17 cellular contexts compared by ENCODE assay signal in genomic region chr2:172372436-172372835, GRCh38. TPM values are rescaled to one million over a fixed set of nuclear protein-coding genes. Genes with fewer than 3 reads are reported as not detected.
DNase-seq lines count a peak whose midpoint lies in the region; ATAC-seq, FAIRE-seq and TF ChIP-seq lines count a peak whose summit lies in the region.
"Had no signal": no experiment of that assay in that cellular context is flagged by ENCODE, and none has a peak within 500 bp of the region (broad histone marks: within the 10 kb centered on the region; RNA-seq: fewer than 3 reads in every experiment).

No MANE protein-coding gene starts in this region.

- no peaks in the 10 kb centered on the region for H3K27me3 ChIP-seq in bronchial epithelial cell (ENCODE audit: control insufficient read depth, insufficient read depth, low read length)

- FAIRE-seq in bronchial epithelial cell (lab: Jason Lieb, UNC) = no peak

- no peaks in the 10 kb centered on the region for H3K36me3 ChIP-seq in bronchial epithelial cell (ENCODE audit: control insufficient read depth, insufficient read depth, low read length)

- H3K27ac Mint-ChIP-seq in activated naive CD8-positive, alpha-beta T cell treated with anti-CD3 and anti-CD28 coated beads for 36 hours = no peak overlapping the region
- H3K27ac Mint-ChIP-seq: B cell; CD4-positive, alpha-beta T cell had no signal

- peaks cover 2% of the 10 kb centered on the region for H3K36me3 Mint-ChIP-seq in activated naive CD8-positive, alpha-beta T cell treated with anti-CD3 and anti-CD28 coated beads for 36 hours

- TF ChIP-seq CTCF in bronchial epithelial cell (IDR thresholded peaks at IDR 0.05; ENCODE audit: insufficient read depth, low read length, severe bottlenecking) = no peak

- no peak overlapping the region for H3K4me3 ChIP-seq in bronchial epithelial cell (ENCODE audit: low read depth, low read length)

- no peak for ATAC-seq in GM18498 (IDR thresholded peaks at IDR 0.05; ENCODE audit: unreplicated experiment)
- ATAC-seq: Panc1 had no signal

- H3K4me3 Mint-ChIP-seq in activated naive CD8-positive, alpha-beta T cell treated with anti-CD3 and anti-CD28 coated beads for 36 hours = no peak overlapping the region
- H3K4me3 Mint-ChIP-seq: B cell; CD4-positive, alpha-beta T cell had no signal

- H3K4me1 Mint-ChIP-seq in activated naive CD8-positive, alpha-beta T cell treated with anti-CD3 and anti-CD28 coated beads for 36 hours = peaks cover 5% of the 10 kb centered on the region

- no peaks in the 10 kb centered on the region for H3K27me3 Mint-ChIP-seq in activated naive CD8-positive, alpha-beta T cell treated with anti-CD3 and anti-CD28 coated beads for 36 hours

- peaks cover 13% of the 10 kb centered on the region for H3K9me3 Mint-ChIP-seq in activated naive CD8-positive, alpha-beta T cell treated with anti-CD3 and anti-CD28 coated beads for 36 hours

- DNase-seq in NCI-H1417 treated with DMSO at 0.1 percent for 48 hours (lab: John Stamatoyannopoulos, UW) = peak; percentile 2
- DNase-seq in NCI-H526 treated with DMSO at 0.1 percent for 48 hours (lab: John Stamatoyannopoulos, UW) = peak; percentile 32
- DNase-seq in bronchial epithelial cell (ENCODE audit: low read depth) = peak; percentile 94
- peak; percentile 41 for DNase-seq in renal cortical epithelial cell (ENCODE audit: low read depth)
- no peak for DNase-seq in activated naive CD8-positive, alpha-beta T cell treated with anti-CD3 and anti-CD28 coated beads for 36 hours
- DNase-seq in NCI-H1436 (lab: John Stamatoyannopoulos, UW) = no peak
- DNase-seq: CD4-positive, alpha-beta T cell; EL; GOT3; KG1; NCI-H1048; NCI-H2029; NCI-H82; Right ventricle myocardium superior had no signal

RNA-seq across cellular contexts. Expression of gene ITGA6, which starts 55.0 kb away (rescaled TPM):
- total RNA-seq in bronchial epithelial cell (191 and 390 TPM in 2 replicates), renal cortical epithelial cell (16.6 and 84.9 TPM in 2 replicates)
- total RNA-seq in activated naive CD8-positive, alpha-beta T cell treated with anti-CD3 and anti-CD28 coated beads for 36 hours = 10 to 100 TPM in 1 of 2 experiments, 1 to 10 TPM in 1; 9.6 to 10.2 TPM

Comparison
In these comparisons a context has a peak if more than half of its experiments do, and no peak if none do; other contexts are left out.
1. DNase-seq: peak in NCI-H1417 treated with DMSO at 0.1 percent for 48 hours (single experiment), NCI-H526 treated with DMSO at 0.1 percent for 48 hours (single experiment), bronchial epithelial cell (single experiment) and renal cortical epithelial cell (single experiment); none in activated naive CD8-positive, alpha-beta T cell treated with anti-CD3 and anti-CD28 coated beads for 36 hours (single experiment) and NCI-H1436 (single experiment).